Comparison of ENCODE assay signal across 7 cellular contexts in genomic region chr2:219178377-219179175, GRCh38. TPM values are rescaled to one million over a fixed set of nuclear protein-coding genes. Genes with fewer than 3 reads are reported as not detected.
A peak's percentile ranks its signal among the peaks of the same experiment; 100 is the strongest.
DNase-seq lines count a peak whose midpoint lies in the region; ATAC-seq and TF ChIP-seq lines count a peak whose summit lies in the region.

No MANE protein-coding gene starts in this region.

- DNase-seq in NB4 (ENCODE audit: low read depth) (peak; percentile 82), activated T-helper 1 cell treated with Interleukin-2 at 50 U/mL for 16 hours (ENCODE audit: low read depth) (peak; percentile 27), fibroblast of the aortic adventitia (ENCODE audit: low read depth) (peak; percentile 19), neural progenitor cell (ENCODE audit: low spot score) (peak; percentile 81), vagina (ENCODE audit: extremely low spot score in 2 of 2) (peak in 1 of 2 donors; percentile 91)

- intact Hi-C loops in vagina (cut with DNase I) = no loop called here

- CTCF ChIA-PET in HEK293 (lab: Yijun Ruan, JAX) = interaction anchor here (0.6 kb wide), 1 partner anchor 1424 kb away, joined by 4 read pairs; no protein-coding TSS in a partner anchor

- peak overlapping the region; percentile 26 for H3K27ac Mint-ChIP-seq in neural progenitor cell

- H3K27me3 Mint-ChIP-seq in neural progenitor cell (ENCODE audit: insufficient read depth, low read depth) = peaks cover 9% of the 10 kb centered on the region

- H3K4me3 Mint-ChIP-seq in neural progenitor cell = peak overlapping the region; percentile 88

- H3K9me3 Mint-ChIP-seq in neural progenitor cell = no peaks in the 10 kb centered on the region

- H3K4me3 ChIP-seq in HEK293 (ENCODE audit: low read depth, low read length) = peak overlapping the region; percentile 78
- peak overlapping the region; percentile 75 for H3K4me3 ChIP-seq in NB4 (ENCODE audit: low read depth, low read length)
- peak overlapping the region; percentile 95 for H3K4me3 ChIP-seq in fibroblast of the aortic adventitia (ENCODE audit: low read depth, low read length)
- H3K4me3 ChIP-seq in neural progenitor cell = peak overlapping the region; percentile 66
- H3K4me3 ChIP-seq in vagina = peak overlapping the region; percentile 71 to 93

- POLR2A ChIA-PET in HEK293 (lab: Yijun Ruan, JAX) = interaction anchor here (4.6 kb wide), 1 partner anchor 28 kb away, joined by 14 read pairs; the partner anchor contains the start of gene ZFAND2B

- peaks cover 23% of the 10 kb centered on the region for H3K36me3 Mint-ChIP-seq in neural progenitor cell

- H3K4me1 ChIP-seq in HEK293 (ENCODE audit: control insufficient read depth, insufficient read depth, low read length) (peaks cover 6% of the 10 kb centered on the region; the same call in 1 of the 2 replicates), neural progenitor cell (peaks cover 14% of the 10 kb centered on the region), vagina (peaks cover 41% of the 10 kb centered on the region)

- peaks cover 24% of the 10 kb centered on the region for H3K79me2 ChIP-seq in neural progenitor cell (ENCODE audit: low read depth)

- peak overlapping the region; percentile 90 for H3K4me2 ChIP-seq in neural progenitor cell

- TF ChIP-seq POLR2A in GM18505 (IDR thresholded peaks at IDR 0.05; ENCODE audit: borderline replicate concordance, extremely low read depth, insufficient read depth, insufficient read length) (no peak), NB4 (IDR thresholded peaks at IDR 0.05; ENCODE audit: extremely low read depth, insufficient read length) (no peak), vagina (IDR thresholded peaks at IDR 0.05) (no peak)

- H3K27me3 ChIP-seq in neural progenitor cell (no peaks in the 10 kb centered on the region), vagina (no peaks in the 10 kb centered on the region)

- H2AFZ ChIP-seq in neural progenitor cell (replicated peaks) = peak overlapping the region; percentile 81

- H4K20me1 ChIP-seq in neural progenitor cell (ENCODE audit: low read depth) = peaks cover 18% of the 10 kb centered on the region

- peaks cover 25% of the 10 kb centered on the region for H3F3A ChIP-seq in neural progenitor cell (ENCODE audit: low read depth)

- peak overlapping the region; percentile 62 for H3K9ac ChIP-seq in neural progenitor cell

- peaks cover 22% of the 10 kb centered on the region for H3K4me1 Mint-ChIP-seq in neural progenitor cell

- TF ChIP-seq CTCF in HEK293 (tag by site-specific recombination; IDR thresholded peaks at IDR 0.05) = no peak
- no peak for TF ChIP-seq CTCF in NB4 (IDR thresholded peaks at IDR 0.05; ENCODE audit: low read depth, low read length)
- TF ChIP-seq CTCF in fibroblast of the aortic adventitia (IDR thresholded peaks at IDR 0.05; ENCODE audit: insufficient read depth, low read length) = no peak
- TF ChIP-seq CTCF in neural progenitor cell (IDR thresholded peaks at IDR 0.05) = no peak
- TF ChIP-seq CTCF in vagina (IDR thresholded peaks at IDR 0.05) = peak in 1 of 3 experiments; percentile 59

- peak overlapping the region; percentile 42; the same call in 1 of the 2 replicates for H3K27ac ChIP-seq in HEK293 (ENCODE audit: extremely low read depth, low read depth, low read length)
- no peak overlapping the region for H3K27ac ChIP-seq in neural progenitor cell
- peak overlapping the region; percentile 99 for H3K27ac ChIP-seq in vagina

- H3K9me3 ChIP-seq in HEK293 (ENCODE audit: control insufficient read depth, insufficient read depth, low read depth, low read length) (no peaks in the 10 kb centered on the region), neural progenitor cell (ENCODE audit: low read depth) (no peaks in the 10 kb centered on the region), vagina (no peaks in the 10 kb centered on the region)

- peak; percentile 20 for ATAC-seq in GM18505 (IDR thresholded peaks at IDR 0.05; ENCODE audit: unreplicated experiment)

- H3K36me3 ChIP-seq in HEK293 (ENCODE audit: control insufficient read depth in 2 of 2, insufficient read depth in 1 of 2, low read length in 2 of 2) (peaks cover 4 to 59% of the 10 kb centered on the region in 2 experiments; a peak in 2 of 3 replicates), neural progenitor cell (no peaks in the 10 kb centered on the region), vagina (peaks cover 0 to 56% of the 10 kb centered on the region in 2 donors)

TF ChIP-seq in HEK293, 187 proteins besides CTCF, POLR2A, EP300 and RAD21:
- TF ChIP-seq ZFHX2 (tag by site-specific recombination; conservative IDR thresholded peaks at IDR 0.05) = 0 out of 2 replicates have a peak, but pooled peaks have one; percentile 34
- TF ChIP-seq KLF9 (tag by site-specific recombination; IDR thresholded peaks at IDR 0.05; ENCODE audit: low read depth) = peak; percentile 35; the same call in 1 of the 2 replicates
- no peak for TF ChIP-seq PRDM10 (tag by site-specific recombination; IDR thresholded peaks at IDR 0.05)
- TF ChIP-seq ZNF843 (tag by site-specific recombination; IDR thresholded peaks at IDR 0.05) = no peak
- TF ChIP-seq EGR2 (tag by site-specific recombination; IDR thresholded peaks at IDR 0.05; ENCODE audit: low read depth) = 0 out of 2 replicates have a peak, but pooled peaks have one; percentile 12
- TF ChIP-seq HOXD13 (CRISPR knock-in tag; IDR thresholded peaks at IDR 0.05; ENCODE audit: borderline replicate concordance) = no peak
- TF ChIP-seq ZNF335 (tag by site-specific recombination; conservative IDR thresholded peaks at IDR 0.05) = peak; percentile 36; the same call in 1 of the 2 replicates
- peak; percentile 72 for TF ChIP-seq ZBTB17 (tag by site-specific recombination; IDR thresholded peaks at IDR 0.05)
- TF ChIP-seq ZBTB21 (tag by site-specific recombination; IDR thresholded peaks at IDR 0.05) = no peak
- no peak for TF ChIP-seq ZNF626 (tag by site-specific recombination; IDR thresholded peaks at IDR 0.05)
- TF ChIP-seq ZNF114 (tag by site-specific recombination; IDR thresholded peaks at IDR 0.05) = no peak
- no peak for TF ChIP-seq KLF16 (tag by site-specific recombination; IDR thresholded peaks at IDR 0.05)
- TF ChIP-seq ZBTB26 (tag by site-specific recombination; optimal IDR thresholded peaks at IDR 0.05) = peak; percentile 71
TF ChIP-seq in HEK293: peak in this region for 6.

RNA-seq across cellular contexts. Expression of gene RETREG2, which starts 0.5 kb away (rescaled TPM):
- total RNA-seq in fibroblast of the aortic adventitia (ENCODE audit: low replicate concordance) = 68.1 and 76.0 TPM in 2 replicates
- total RNA-seq in neural progenitor cell (ENCODE audit: low replicate concordance) = 32.9 and 53.5 TPM in 2 replicates
- 43.7 TPM for total RNA-seq in vagina

RNA-seq across cellular contexts. Expression of gene CNPPD1, which starts 1.9 kb away (rescaled TPM):
- total RNA-seq in fibroblast of the aortic adventitia (ENCODE audit: low replicate concordance) (25.7 and 41.9 TPM in 2 replicates), neural progenitor cell (ENCODE audit: low replicate concordance) (15.8 and 21.8 TPM in 2 replicates), vagina (32.2 TPM)

RNA-seq across cellular contexts. Expression of gene SLC23A3, which starts 8.7 kb away (rescaled TPM):
- total RNA-seq in fibroblast of the aortic adventitia (ENCODE audit: low replicate concordance) = 1.6 and 3.1 TPM in 2 replicates
- 0.06 and 1.4 TPM in 2 replicates for total RNA-seq in neural progenitor cell (ENCODE audit: low replicate concordance)
- 5.4 TPM for total RNA-seq in vagina

RNA-seq across cellular contexts. Expression of gene NHEJ1, which starts 18.0 kb away (rescaled TPM):
- total RNA-seq in fibroblast of the aortic adventitia (ENCODE audit: low replicate concordance) = 18.3 and 23.8 TPM in 2 replicates
- total RNA-seq in neural progenitor cell (ENCODE audit: low replicate concordance) = 23.9 and 25.5 TPM in 2 replicates
- total RNA-seq in vagina = 17.7 TPM

RNA-seq across cellular contexts. Expression of gene ZFAND2B, which starts 28.0 kb away (rescaled TPM):
- total RNA-seq in fibroblast of the aortic adventitia (ENCODE audit: low replicate concordance) = 27.2 and 39.2 TPM in 2 replicates
- 13.6 and 23.8 TPM in 2 replicates for total RNA-seq in neural progenitor cell (ENCODE audit: low replicate concordance)
- total RNA-seq in vagina = 52.1 TPM
